8 cellular contexts compared by ENCODE assay signal in genomic region chr20:62237772-62238568, GRCh38. TPM values are rescaled to one million over a fixed set of nuclear protein-coding genes. Genes with fewer than 3 reads are reported as not detected.
DNase-seq lines count a peak whose midpoint lies in the region; ATAC-seq, FAIRE-seq and TF ChIP-seq lines count a peak whose summit lies in the region.

OSBPL2 (plus strand) TSS chr20:62238521; CDS start chr20:62256185, 17,664 bp downstream.

- H3K4me1 ChIP-seq in A673 (ENCODE audit: insufficient read depth, low read length, poor library complexity, severe bottlenecking) (no peaks in the 10 kb centered on the region), breast epithelium (no peaks in the 10 kb centered on the region), small intestine (ENCODE audit: control insufficient read depth in 2 of 2, insufficient read depth in 1 of 2, low read depth in 1 of 2, low read length in 1 of 2) (peaks cover 7 to 9% of the 10 kb centered on the region in 2 donors)

- WGBS in small intestine, 3 donors: 2 to 4% (median 2%) methylated on average over 24 to 55 of the region's 55 CpGs

- POLR2A ChIA-PET in A673 (lab: Charles Lee; ENCODE audit: low non-redundant PET): interaction anchor here (0.6 kb wide), 1 partner anchor 23 kb away, joined by 12 read pairs; no protein-coding TSS in a partner anchor

- H3K4me3 ChIP-seq in A673 (ENCODE audit: low read depth, low read length, poor library complexity, severe bottlenecking) (peak within 1 kb of the TSS; percentile 73), breast epithelium (peak within 1 kb of the TSS; percentile 72 to 92 (median 90)), iPS-18c (ENCODE audit: insufficient read depth, low read depth, low read length) (peak within 1 kb of the TSS; percentile 68), small intestine (ENCODE audit: low read depth in 1 of 2, low read length in 2 of 2) (peak within 1 kb of the TSS; percentile 84 to 89)

- TF ChIP-seq CTCF in A673 (conservative IDR thresholded peaks at IDR 0.05; ENCODE audit: low read depth, low read length) (no peak), VCaP (conservative IDR thresholded peaks at IDR 0.05) (no peak), breast epithelium (IDR thresholded peaks at IDR 0.05) (no peak)

- intact Hi-C loops in A673 (cut with micrococcal nuclease; ENCODE audit: unreplicated experiment): no loop called here
- intact Hi-C loops in breast epithelium (cut with DNase I; ENCODE audit: low total_unique reads): no loop called here

- CTCF ChIA-PET in A673 (lab: Charles Lee): no interaction called here

- peak within 1 kb of the TSS; percentile 63 for H3K27ac ChIP-seq in A673 (ENCODE audit: low read depth, low read length, poor library complexity, severe bottlenecking)
- peak within 1 kb of the TSS; percentile 91 for H3K27ac ChIP-seq in VCaP
- H3K27ac ChIP-seq in breast epithelium: peak within 1 kb of the TSS; percentile 86 to 91
- H3K27ac ChIP-seq in small intestine (ENCODE audit: low read depth in 1 of 2, low read length in 1 of 2): peak within 1 kb of the TSS; percentile 71 to 86

- no peaks in the 10 kb centered on the region for H3K36me3 ChIP-seq in A673 (ENCODE audit: insufficient read depth, low read length, poor library complexity, severe bottlenecking)
- H3K36me3 ChIP-seq in breast epithelium: no peaks in the 10 kb centered on the region
- no peaks in the 10 kb centered on the region for H3K36me3 ChIP-seq in small intestine (ENCODE audit: control insufficient read depth in 2 of 2, insufficient read depth in 2 of 2, low read length in 2 of 2)

- H3K27me3 ChIP-seq in A673 (replicated peaks; ENCODE audit: insufficient read depth, low read depth, low read length, poor library complexity): no peaks in the 10 kb centered on the region
- no peaks in the 10 kb centered on the region for H3K27me3 ChIP-seq in breast epithelium
- peaks cover 0 to 2% of the 10 kb centered on the region in 2 donors for H3K27me3 ChIP-seq in small intestine (ENCODE audit: control insufficient read depth in 2 of 2, insufficient read depth in 2 of 2, low read length in 2 of 2)

- peak; percentile 96 for ATAC-seq in GM18870 (IDR thresholded peaks at IDR 0.05; ENCODE audit: unreplicated experiment)
- ATAC-seq in HG03135 (IDR thresholded peaks at IDR 0.05; ENCODE audit: unreplicated experiment): peak; percentile 98

- TF ChIP-seq POLR2A in breast epithelium (IDR thresholded peaks at IDR 0.05): no peak

- BruUV-seq in A673 (replicated peaks; lab: Mats Ljungman, UMichigan): no TSS peak

- DNase-seq in A673 (ENCODE audit: low spot score): peak; percentile 99
- DNase-seq in NCI-H2196 treated with DMSO at 0.1 percent for 48 hours (lab: John Stamatoyannopoulos, UW; ENCODE audit: unreplicated experiment): peak; percentile 94
- peak; percentile 100 for DNase-seq in breast epithelium (ENCODE audit: low spot score in 2 of 2)
- DNase-seq in small intestine: peak; percentile 100

- FAIRE-seq in small intestine (lab: Jason Lieb, UNC): no peak

- H3K9me3 ChIP-seq in A673 (ENCODE audit: low read depth, low read length, poor library complexity, severe bottlenecking) (no peaks in the 10 kb centered on the region), breast epithelium (no peaks in the 10 kb centered on the region), iPS-18c (ENCODE audit: control insufficient read depth, insufficient read depth, low read length) (no peaks in the 10 kb centered on the region), small intestine (ENCODE audit: control insufficient read depth, low read depth) (no peaks in the 10 kb centered on the region)

RNA-seq across cellular contexts. Expression of gene OSBPL2, which starts in this region (rescaled TPM):
- total RNA-seq in A673 (2021) (26.3 and 32.1 TPM in 2 replicates), breast epithelium (10 to 100 TPM; 25.0 to 46.1 (median 38.0) TPM)
- 10 to 100 TPM; 19.9 to 30.4 (median 28.1) TPM for polyA plus RNA-seq in small intestine

Comparison
In these comparisons a context has a peak if more than half of its experiments do, and no peak if none do; other contexts are left out.
1. Peak in every context shown above with its lines: DNase-seq, ATAC-seq, H3K4me3 ChIP-seq and H3K27ac ChIP-seq.